8 cellular contexts compared by ENCODE assay signal in genomic region chrX:23503835-23504539, GRCh38.
DNase-seq lines count a peak whose midpoint lies in the region; ATAC-seq and TF ChIP-seq lines count a peak whose summit lies in the region.

No MANE protein-coding gene starts in this region.

- no peak overlapping the region for H3K23ac ChIP-seq in trophoblast cell (ENCODE audit: low read length)

- peak; percentile 72 for DNase-seq in G401 (ENCODE audit: low spot score)
- peak; percentile 60 for DNase-seq in NCI-H460 (ENCODE audit: extremely low read depth, low read depth)
- DNase-seq in trophoblast cell, result peak; percentile 77 to 92
- no peak for DNase-seq in esophagus squamous epithelium (lab: John Stamatoyannopoulos, UW)
- no peak for DNase-seq in activated CD8-positive, alpha-beta T cell treated with anti-CD3 and anti-CD28 coated beads, Interleukin-2, amount 10 ng/mL, durations not matched to agents 7 days and 5 days

- H3K14ac ChIP-seq in trophoblast cell (ENCODE audit: low read length), result no peak overlapping the region

- CTCF ChIA-PET in activated CD8-positive, alpha-beta T cell treated with anti-CD3 and anti-CD28 coated beads, Interleukin-2, amount 10 ng/mL, durations not matched to agents 7 days and 5 days (lab: Charles Lee), result no interaction called here

- no peaks in the 10 kb centered on the region for H3K36me3 Mint-ChIP-seq in activated CD8-positive, alpha-beta T cell treated with anti-CD3 and anti-CD28 coated beads, Interleukin-2, amount 10 ng/mL, durations not matched to agents 7 days and 5 days (ENCODE audit: low read depth)

- H3K27me3 Mint-ChIP-seq in activated CD8-positive, alpha-beta T cell treated with anti-CD3 and anti-CD28 coated beads, Interleukin-2, amount 10 ng/mL, durations not matched to agents 7 days and 5 days (ENCODE audit: low read depth), result no peaks in the 10 kb centered on the region

- TF ChIP-seq CTCF in esophagus squamous epithelium (IDR thresholded peaks at IDR 0.05), result no peak

- no peak for TF ChIP-seq POLR2A in esophagus squamous epithelium (IDR thresholded peaks at IDR 0.05)

- H2AK5ac ChIP-seq in trophoblast cell (ENCODE audit: low read length), result no peak overlapping the region

- H3K4me1 ChIP-seq in endocrine pancreas (ENCODE audit: control insufficient read depth, insufficient read depth, low read length), result peaks cover 3% of the 10 kb centered on the region
- H3K4me1 ChIP-seq in trophoblast cell (ENCODE audit: control insufficient read depth in 1 of 2, insufficient read depth in 2 of 2, low read length in 2 of 2), result peaks cover 7 to 8% of the 10 kb centered on the region in 2 experiments
- H3K4me1 ChIP-seq in esophagus squamous epithelium, result peaks cover 0 to 9% (median 0%) of the 10 kb centered on the region in 3 donors

- no peaks in the 10 kb centered on the region for H3K79me2 ChIP-seq in trophoblast cell (ENCODE audit: control insufficient read depth, insufficient read depth, low read length, poor library complexity)

- H3K9ac ChIP-seq in endocrine pancreas (ENCODE audit: control insufficient read depth, insufficient read depth, low read length) (no peak overlapping the region), trophoblast cell (ENCODE audit: low read length) (no peak overlapping the region)

- H3K27me3 ChIP-seq in endocrine pancreas (ENCODE audit: control insufficient read depth, insufficient read depth, low read length), result no peaks in the 10 kb centered on the region
- no peaks in the 10 kb centered on the region for H3K27me3 ChIP-seq in trophoblast cell (ENCODE audit: insufficient read depth, low read length)
- H3K27me3 ChIP-seq in esophagus squamous epithelium, result no peaks in the 10 kb centered on the region

- no peak overlapping the region for H4K91ac ChIP-seq in trophoblast cell (ENCODE audit: low read depth, low read length)

- H3K4me3 Mint-ChIP-seq in activated CD8-positive, alpha-beta T cell treated with anti-CD3 and anti-CD28 coated beads, Interleukin-2, amount 10 ng/mL, durations not matched to agents 7 days and 5 days, result no peak overlapping the region

- H3K27ac Mint-ChIP-seq in activated CD8-positive, alpha-beta T cell treated with anti-CD3 and anti-CD28 coated beads, Interleukin-2, amount 10 ng/mL, durations not matched to agents 7 days and 5 days, result no peak overlapping the region

- WGBS in trophoblast cell (ENCODE audit: extremely low coverage, insufficient coverage, insufficient read length), result no CpG with 5 or more reads among the region's 8 CpGs
- 38 to 45% methylated on average over 2 to 7 of the region's 8 CpGs for WGBS in esophagus squamous epithelium, 2 donors

- intact Hi-C loops in esophagus squamous epithelium (cut with DNase I), result no loop called here

- no peak overlapping the region for H3K4me2 ChIP-seq in trophoblast cell (ENCODE audit: low read length)

- H2BK5ac ChIP-seq in trophoblast cell (ENCODE audit: low read depth, low read length, poor library complexity), result no peak overlapping the region

- no peak overlapping the region for H3K4ac ChIP-seq in trophoblast cell (ENCODE audit: low read depth, low read length)

- no peaks in the 10 kb centered on the region for H3K9me3 Mint-ChIP-seq in activated CD8-positive, alpha-beta T cell treated with anti-CD3 and anti-CD28 coated beads, Interleukin-2, amount 10 ng/mL, durations not matched to agents 7 days and 5 days (ENCODE audit: insufficient read depth)

- no peaks in the 10 kb centered on the region for H3K9me3 ChIP-seq in endocrine pancreas (ENCODE audit: control insufficient read depth, low read length)
- H3K9me3 ChIP-seq in trophoblast cell (ENCODE audit: insufficient read depth, low read depth, low read length), result no peaks in the 10 kb centered on the region
- H3K9me3 ChIP-seq in esophagus squamous epithelium, result no peaks in the 10 kb centered on the region

- ATAC-seq in GM19035 (IDR thresholded peaks at IDR 0.05; ENCODE audit: unreplicated experiment) (no peak), GM21529 (IDR thresholded peaks at IDR 0.05; ENCODE audit: unreplicated experiment) (no peak)
- ATAC-seq in activated CD8-positive, alpha-beta T cell treated with anti-CD3 and anti-CD28 coated beads, Interleukin-2, amount 10 ng/mL, durations not matched to agents 7 days and 5 days, result no peak

- H4K12ac ChIP-seq in trophoblast cell (ENCODE audit: low read depth, low read length), result no peak overlapping the region

- H2BK12ac ChIP-seq in trophoblast cell (ENCODE audit: low read length), result no peak overlapping the region

- H3K4me3 ChIP-seq in endocrine pancreas (ENCODE audit: control insufficient read depth, insufficient read depth, low read length) (peak overlapping the region; percentile 57), trophoblast cell (ENCODE audit: low read depth, low read length) (no peak overlapping the region), esophagus squamous epithelium (no peak overlapping the region)

- H3K27ac ChIP-seq in trophoblast cell (ENCODE audit: low read depth, low read length) (peak overlapping the region; percentile 71), esophagus squamous epithelium (no peak overlapping the region)

- in situ Hi-C loops in G401 (cut with HindIII; ENCODE audit: low sequenced_read_pairs), result no loop called here

- H3K4me1 Mint-ChIP-seq in activated CD8-positive, alpha-beta T cell treated with anti-CD3 and anti-CD28 coated beads, Interleukin-2, amount 10 ng/mL, durations not matched to agents 7 days and 5 days (ENCODE audit: low read depth), result no peaks in the 10 kb centered on the region

- H4K8ac ChIP-seq in trophoblast cell (ENCODE audit: low read depth, low read length), result no peak overlapping the region

- H3K18ac ChIP-seq in trophoblast cell (ENCODE audit: low read length), result no peak overlapping the region

- POLR2A ChIA-PET in activated CD8-positive, alpha-beta T cell treated with anti-CD3 and anti-CD28 coated beads, Interleukin-2, amount 10 ng/mL, durations not matched to agents 7 days and 5 days (lab: Charles Lee), result no interaction called here

- H3K36me3 ChIP-seq in endocrine pancreas (ENCODE audit: control insufficient read depth, insufficient read depth, low read length) (no peaks in the 10 kb centered on the region), trophoblast cell (ENCODE audit: control insufficient read depth in 1 of 2, insufficient read depth in 2 of 2, low read length in 2 of 2) (no peaks in the 10 kb centered on the region), esophagus squamous epithelium (no peaks in the 10 kb centered on the region)

- H3K79me1 ChIP-seq in trophoblast cell (ENCODE audit: low read length), result no peaks in the 10 kb centered on the region

- no peak overlapping the region for H2AFZ ChIP-seq in trophoblast cell (ENCODE audit: insufficient read depth, low read length, poor library complexity)

- no peak overlapping the region for H2BK120ac ChIP-seq in trophoblast cell (ENCODE audit: insufficient read depth, low read length, poor library complexity)

Comparison
In these comparisons a context has a peak if more than half of its experiments do, and no peak if none do; other contexts are left out.
1. DNase-seq: peak in G401 (single experiment), NCI-H460 (single experiment) and trophoblast cell (2 of 2); none in esophagus squamous epithelium (single experiment) and activated CD8-positive, alpha-beta T cell treated with anti-CD3 and anti-CD28 coated beads, Interleukin-2, amount 10 ng/mL, durations not matched to agents 7 days and 5 days (single experiment).